Comparison of ENCODE assay signal across 9 cellular contexts in genomic region chr6:11769816-11770545, GRCh38.
DNase-seq lines count a peak whose midpoint lies in the region; ATAC-seq and TF ChIP-seq lines count a peak whose summit lies in the region.
"Had no signal": no experiment of that assay in that cellular context is flagged by ENCODE, and none has a peak within 500 bp of the region (broad histone marks: within the 10 kb centered on the region; RNA-seq: fewer than 3 reads in every experiment).

No MANE protein-coding gene starts in this region.

- no peaks in the 10 kb centered on the region for H3K36me3 Mint-ChIP-seq in nephron (ENCODE audit: low read depth)

- peaks cover 5% of the 10 kb centered on the region for H3K27me3 Mint-ChIP-seq in nephron (ENCODE audit: low read depth)

- no peak for DNase-seq in AG10803 (ENCODE audit: low read depth)
- peak; percentile 51 for DNase-seq in NCI-H1105 (lab: John Stamatoyannopoulos, UW)
- DNase-seq in cerebellar cortex (ENCODE audit: low spot score): peak; percentile 68
- DNase-seq in GM13976 (ENCODE audit: low spot score): no peak
- DNase-seq in amygdala (lab: John Stamatoyannopoulos, UW): no peak
- no peak for DNase-seq in foreskin fibroblast

- no peaks in the 10 kb centered on the region for H3K9me3 Mint-ChIP-seq in nephron

- no peak for TF ChIP-seq CTCF in AG10803 (conservative IDR thresholded peaks at IDR 0.05; ENCODE audit: low read length)
- no peak for TF ChIP-seq CTCF in nephron (IDR thresholded peaks at IDR 0.05; ENCODE audit: unreplicated experiment in 3 of 3)
- TF ChIP-seq CTCF in GM13976 (IDR thresholded peaks at IDR 0.05; ENCODE audit: borderline replicate concordance, control extremely low read depth, extremely low read depth, insufficient read depth, missing control alignments): no peak
- no peak for TF ChIP-seq CTCF in foreskin fibroblast (IDR thresholded peaks at IDR 0.05; ENCODE audit: low read depth, low read length)

- H3K4me3 Mint-ChIP-seq in nephron: no peak overlapping the region

- in situ Hi-C loops in GM13976 (cut with MboI; ENCODE audit: low sequenced_read_pairs, unreplicated experiment): no loop called here

- H3K27ac Mint-ChIP-seq in nephron: peak overlapping the region in 2 of 3 experiments; percentile 25 to 26

- peaks cover 35% of the 10 kb centered on the region for H3K4me1 Mint-ChIP-seq in nephron

- H3K4me3 ChIP-seq in AG10803 (ENCODE audit: low read length) (peak overlapping the region; percentile 41), foreskin fibroblast (ENCODE audit: low read depth in 1 of 2, low read length in 2 of 2) (no peak overlapping the region)
- H3K4me3 ChIP-seq: right lobe of liver had no signal

- ATAC-seq in GM21367 (IDR thresholded peaks at IDR 0.05; ENCODE audit: unreplicated experiment): no peak

Comparison
In these comparisons a context has a peak if more than half of its experiments do, and no peak if none do; other contexts are left out.
1. DNase-seq: peak in NCI-H1105 (single experiment) and cerebellar cortex (single experiment); none in AG10803 (single experiment), GM13976 (single experiment), amygdala (0 of 56) and foreskin fibroblast (0 of 2).